27 cellular contexts compared by ENCODE assay signal in the genomic region with DNA sequence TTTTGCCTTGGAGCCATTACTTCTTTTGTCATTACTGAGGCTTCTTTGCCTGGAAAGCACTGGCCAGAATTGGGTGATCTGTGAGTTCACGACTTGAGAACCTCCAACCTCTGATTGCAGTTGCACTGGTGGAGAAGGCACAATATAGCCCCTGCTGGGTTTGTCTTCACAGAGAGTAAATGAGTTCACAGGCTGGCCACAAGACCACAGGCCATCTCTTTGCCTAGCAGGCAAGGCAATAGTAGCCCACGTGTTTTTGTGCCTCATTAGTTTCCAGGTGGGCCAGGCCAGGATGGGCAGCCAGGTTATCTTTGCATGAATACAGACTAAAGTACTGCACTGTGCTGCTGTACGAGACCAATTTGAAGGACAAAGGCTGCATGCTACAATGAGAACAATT.
DNase-seq lines count a peak whose midpoint lies in the region; ATAC-seq lines count a peak whose summit lies in the region.
"Had no signal": no experiment of that assay in that cellular context is flagged by ENCODE, and none has a peak within 500 bp of the region (broad histone marks: within the 10 kb centered on the region; RNA-seq: fewer than 3 reads in every experiment).

No MANE protein-coding gene starts in this region.

- 78% methylated on average over 3 of the region's 3 CpGs for WGBS in thymus

- no peak for ATAC-seq in GM18870 (IDR thresholded peaks at IDR 0.05; ENCODE audit: unreplicated experiment)
- ATAC-seq in HG03025 (IDR thresholded peaks at IDR 0.05; ENCODE audit: low FRiP score, unreplicated experiment) = no peak
- ATAC-seq: A549, HCT116, HepG2, PC-3, T-cell had no signal

- H3K27ac ChIP-seq in HUES48 (ENCODE audit: low read depth, low read length) = peak overlapping the region; percentile 13
- peak overlapping the region; percentile 53 for H3K27ac ChIP-seq in thymus (ENCODE audit: low read depth)
- H3K27ac ChIP-seq: A549; BLaER1 treated with 17β-estradiol and CSF1 and Interleukin-3, amounts not matched to agents 10 nM and 100 nM had no signal

- no peak overlapping the region for H3K9ac ChIP-seq in HUES48 (ENCODE audit: low read depth, low read length)
- H3K9ac ChIP-seq: BLaER1 treated with 17β-estradiol and CSF1 and Interleukin-3, amounts not matched to agents 10 nM and 100 nM had no signal

- no peaks in the 10 kb centered on the region for H3K36me3 ChIP-seq in HUES48 (ENCODE audit: control insufficient read depth, insufficient read depth, low read length)
- H3K36me3 ChIP-seq in thymus (ENCODE audit: control insufficient read depth, insufficient read depth) = no peaks in the 10 kb centered on the region
- H3K36me3 ChIP-seq: BLaER1 treated with 17β-estradiol and CSF1 and Interleukin-3, amounts not matched to agents 10 nM and 100 nM had no signal

- H3K4me1 ChIP-seq in HUES48 (ENCODE audit: control insufficient read depth, insufficient read depth, low read length) = peaks cover 26% of the 10 kb centered on the region
- no peaks in the 10 kb centered on the region for H3K4me1 ChIP-seq in thymus (ENCODE audit: control insufficient read depth, insufficient read depth, low read length)
- H3K4me1 ChIP-seq: A549; BLaER1 treated with 17β-estradiol and CSF1 and Interleukin-3, amounts not matched to agents 10 nM and 100 nM had no signal

- no peaks in the 10 kb centered on the region for H3K9me3 ChIP-seq in HUES48 (ENCODE audit: control insufficient read depth, insufficient read depth, low read length)
- no peaks in the 10 kb centered on the region for H3K9me3 ChIP-seq in thymus (ENCODE audit: control insufficient read depth)
- H3K9me3 ChIP-seq: A549 had no signal

- H3K4me3 ChIP-seq in HUES48 (ENCODE audit: low read depth, low read length) (no peak overlapping the region), thymus (ENCODE audit: low read length) (no peak overlapping the region)
- H3K4me3 ChIP-seq: A549; BLaER1 treated with 17β-estradiol and CSF1 and Interleukin-3, amounts not matched to agents 10 nM and 100 nM had no signal

- DNase-seq in DMS79 treated with DMSO at 0.1 percent for 48 hours (lab: John Stamatoyannopoulos, UW) = peak; percentile 83
- DNase-seq in iPS-NIHi11 (ENCODE audit: low spot score) = peak; percentile 16
- no peak for DNase-seq in NCI-H446 treated with DMSO at 0.1 percent for 48 hours (lab: John Stamatoyannopoulos, UW)
- DNase-seq: AML-193; CD4-positive, alpha-beta T cell; COR-L47; DMS53; EL; GF-D8; Karpas-422; NCI-H1092; NCI-H1417 treated with DMSO at 0.1 percent for 48 hours; NCI-H2029; NCI-H524; NCI-H748 treated with DMSO at 0.1 percent for 48 hours; NK-92 treated with Interleukin-12 subunit alpha and Interleukin-12 subunit beta, amount 100 ng/mL, for 24 hours; PC-3; Right ventricle myocardium superior; T-cell had no signal

- no peaks in the 10 kb centered on the region for H3K27me3 ChIP-seq in HUES48 (ENCODE audit: control insufficient read depth, insufficient read depth, low read length)
- no peaks in the 10 kb centered on the region for H3K27me3 ChIP-seq in thymus (ENCODE audit: control insufficient read depth, insufficient read depth)
- H3K27me3 ChIP-seq: BLaER1 treated with 17β-estradiol and CSF1 and Interleukin-3, amounts not matched to agents 10 nM and 100 nM had no signal
